In the genomic region with DNA sequence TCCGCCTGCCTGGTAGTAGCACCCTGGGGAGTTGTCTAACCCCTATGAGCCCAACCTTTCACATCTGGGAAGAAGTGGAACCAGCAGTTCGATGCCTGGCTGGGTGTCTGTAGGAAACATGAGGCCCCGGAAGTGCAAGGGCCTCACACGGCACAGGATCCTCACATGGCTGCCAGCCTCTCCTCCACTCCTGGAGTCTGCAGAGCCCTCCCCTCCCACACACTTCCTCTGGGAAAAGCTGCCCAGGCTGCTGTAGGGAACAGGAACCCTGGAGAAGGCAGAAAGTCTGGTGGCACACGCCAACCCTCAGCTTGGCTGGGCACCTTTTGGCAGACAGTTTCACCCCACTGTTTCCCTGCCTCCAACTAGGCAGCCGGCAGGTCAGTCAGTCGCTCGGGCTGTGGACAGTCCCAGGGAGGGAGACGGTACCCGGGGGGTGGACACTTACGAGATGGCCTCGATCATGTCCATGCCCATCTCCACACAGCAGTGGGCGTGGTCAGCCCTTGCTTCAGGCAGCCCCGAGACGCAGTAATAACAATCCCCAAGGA, we compare ENCODE assay signal across 16 cellular contexts.
DNase-seq lines count a peak whose midpoint lies in the region; ATAC-seq and TF ChIP-seq lines count a peak whose summit lies in the region.
"Had no signal": no experiment of that assay in that cellular context is flagged by ENCODE, and none has a peak within 500 bp of the region (broad histone marks: within the 10 kb centered on the region; RNA-seq: fewer than 3 reads in every experiment).

No MANE protein-coding gene starts in this region.

- POLR2A ChIA-PET in HEK293 (lab: Yijun Ruan, JAX): no interaction called here

- H3K4me3 ChIP-seq in HEK293 (ENCODE audit: low read depth, low read length) (no peak overlapping the region), fibroblast of pulmonary artery (replicated peaks; ENCODE audit: low read depth, low read length) (no peak overlapping the region), subcutaneous abdominal adipose tissue (ENCODE audit: low read depth in 1 of 5, low read length in 5 of 5) (no peak overlapping the region), SJCRH30 (no peak overlapping the region), upper lobe of left lung (no peak overlapping the region)

- H3K4me1 ChIP-seq in HEK293 (ENCODE audit: control insufficient read depth, insufficient read depth, low read length): no peaks in the 10 kb centered on the region
- H3K4me1 ChIP-seq in subcutaneous abdominal adipose tissue (ENCODE audit: control insufficient read depth in 5 of 5, insufficient read depth in 5 of 5, low read length in 5 of 5): peaks cover 2 to 41% (median 26%) of the 10 kb centered on the region in 5 donors
- no peaks in the 10 kb centered on the region for H3K4me1 ChIP-seq in SJCRH30
- H3K4me1 ChIP-seq in upper lobe of left lung: no peaks in the 10 kb centered on the region

- CTCF ChIA-PET in HEK293 (lab: Yijun Ruan, JAX): interaction anchor here (0.6 to 7.3 kb wide), 5 partner anchors 27 to 228 kb away, joined by 3 to 65 read pairs (median 6); no protein-coding TSS in a partner anchor

- WGBS in upper lobe of left lung, 2 donors: 77 to 80% methylated on average over 8 to 15 of the region's 15 CpGs

- H3K27ac ChIP-seq in HEK293 (ENCODE audit: extremely low read depth, low read depth, low read length): no peak overlapping the region
- H3K27ac ChIP-seq in subcutaneous abdominal adipose tissue (ENCODE audit: low read depth, low read length): peak overlapping the region; percentile 59
- no peak overlapping the region for H3K27ac ChIP-seq in SJCRH30
- H3K27ac ChIP-seq in upper lobe of left lung: no peak overlapping the region
- H3K27ac ChIP-seq: KMS-11, VCaP had no signal

- TF ChIP-seq EP300 in upper lobe of left lung (IDR thresholded peaks at IDR 0.05): no peak

- H3K36me3 ChIP-seq in HEK293 (ENCODE audit: control insufficient read depth in 2 of 2, insufficient read depth in 1 of 2, low read length in 2 of 2) (no peaks in the 10 kb centered on the region), subcutaneous abdominal adipose tissue (ENCODE audit: control insufficient read depth in 5 of 5, insufficient read depth in 5 of 5, low read length in 5 of 5) (peaks cover 0 to 13% (median 3%) of the 10 kb centered on the region in 5 donors), SJCRH30 (no peaks in the 10 kb centered on the region), upper lobe of left lung (no peaks in the 10 kb centered on the region)

- H3K9me3 ChIP-seq in HEK293 (ENCODE audit: control insufficient read depth, insufficient read depth, low read depth, low read length) (no peaks in the 10 kb centered on the region), subcutaneous abdominal adipose tissue (ENCODE audit: control insufficient read depth in 5 of 5, low read length in 5 of 5) (no peaks in the 10 kb centered on the region), SJCRH30 (replicated peaks) (no peaks in the 10 kb centered on the region), upper lobe of left lung (no peaks in the 10 kb centered on the region)

- H3K9ac ChIP-seq in subcutaneous abdominal adipose tissue (ENCODE audit: low read length in 5 of 5): peak overlapping the region in 1 of 5 donors; percentile 31
- H3K9ac ChIP-seq: KMS-11 had no signal

- no peak for TF ChIP-seq POLR2A in upper lobe of left lung (IDR thresholded peaks at IDR 0.05)

- in situ Hi-C loops in GM13976 (cut with MboI; ENCODE audit: low sequenced_read_pairs, unreplicated experiment): loop anchor here (10.0 kb wide), 1 partner anchor 224 kb away; no protein-coding TSS in a partner anchor

- no peak for TF ChIP-seq CTCF in HEK293 (tag by site-specific recombination; IDR thresholded peaks at IDR 0.05)
- no peak for TF ChIP-seq CTCF in fibroblast of pulmonary artery (IDR thresholded peaks at IDR 0.05; ENCODE audit: low read length, missing control alignments)
- no peak for TF ChIP-seq CTCF in upper lobe of left lung (IDR thresholded peaks at IDR 0.05)
- TF ChIP-seq CTCF in GM13976 (IDR thresholded peaks at IDR 0.05; ENCODE audit: borderline replicate concordance, control extremely low read depth, extremely low read depth, insufficient read depth, missing control alignments): no peak

- DNase-seq in fibroblast of pulmonary artery (ENCODE audit: low read depth): peak; percentile 32
- DNase-seq in medulla oblongata (ENCODE audit: extremely low spot score): peak; percentile 30
- DNase-seq in stimulated activated naive CD4-positive, alpha-beta T cell (lab: John Stamatoyannopoulos, UW): no peak
- no peak for DNase-seq in SJCRH30
- no peak for DNase-seq in upper lobe of left lung
- no peak for DNase-seq in GM13976 (ENCODE audit: low spot score)
- DNase-seq: activated effector memory CD4-positive, alpha-beta T cell treated with anti-CD3 and anti-CD28 coated beads, Interleukin-2, amount 50 U/mL, for 16 hours; GOT3; mesenchymal stem cell; NCI-H1105 treated with DMSO at 0.1 percent for 48 hours; NCI-H345; OCI-M1 had no signal

- ATAC-seq in upper lobe of left lung (ENCODE audit: low FRiP score in 2 of 2): no peak

- H3K27me3 ChIP-seq in subcutaneous abdominal adipose tissue (ENCODE audit: control insufficient read depth in 5 of 5, insufficient read depth in 4 of 5, low read length in 5 of 5): no peaks in the 10 kb centered on the region
- H3K27me3 ChIP-seq in SJCRH30: no peaks in the 10 kb centered on the region
- H3K27me3 ChIP-seq in upper lobe of left lung: no peaks in the 10 kb centered on the region

TF ChIP-seq in HEK293, 187 proteins besides CTCF, POLR2A, EP300 and RAD21:
- TF ChIP-seq ZFHX2 (tag by site-specific recombination; conservative IDR thresholded peaks at IDR 0.05) (0 out of 2 replicates have a peak, but pooled peaks have one; percentile 26), KLF8 (tag by site-specific recombination; IDR thresholded peaks at IDR 0.05) (no peak)

Comparison
In these comparisons a context has a peak if more than half of its experiments do, and no peak if none do; other contexts are left out.
1. DNase-seq: peak in fibroblast of pulmonary artery (single experiment) and medulla oblongata (single experiment); none in stimulated activated naive CD4-positive, alpha-beta T cell (0 of 6), SJCRH30 (0 of 2), upper lobe of left lung (0 of 2) and GM13976 (single experiment).